In genomic region chr6:141526985-141527384, GRCh38 we compare ENCODE assay signal across 18 cellular contexts.
DNase-seq lines count a peak whose midpoint lies in the region; ATAC-seq and TF ChIP-seq lines count a peak whose summit lies in the region.
"Had no signal": no experiment of that assay in that cellular context is flagged by ENCODE, and none has a peak within 500 bp of the region (broad histone marks: within the 10 kb centered on the region; RNA-seq: fewer than 3 reads in every experiment).

No MANE protein-coding gene starts in this region.

- POLR2A ChIA-PET in GM10248 (lab: Yijun Ruan, JAX): no interaction called here

- H3K4me2 ChIP-seq in hepatocyte: no peak overlapping the region
- H3K4me2 ChIP-seq in osteoblast (ENCODE audit: insufficient read depth, low read length): no peak overlapping the region
- H3K4me2 ChIP-seq: A549 had no signal

- H3K27me3 ChIP-seq in hepatocyte: no peaks in the 10 kb centered on the region
- H3K27me3 ChIP-seq in osteoblast (ENCODE audit: insufficient read depth, low read length): no peaks in the 10 kb centered on the region

- ATAC-seq in HG02870 (IDR thresholded peaks at IDR 0.05; ENCODE audit: unreplicated experiment): no peak
- ATAC-seq: A549, GM12878, HCT116 had no signal

- DNase-seq in HuH-7.5 (ENCODE audit: low spot score) (peak; percentile 8), hepatocyte (ENCODE audit: low spot score) (peak; percentile 6), osteoblast (ENCODE audit: insufficient read length, low spot score, missing footprints) (no peak), GM10248 (ENCODE audit: extremely low spot score) (no peak), A172 (ENCODE audit: low spot score) (no peak)
- DNase-seq: AML-193; Caco-2; CD4-positive, alpha-beta T cell; DMS79 treated with DMSO at 0.1 percent for 48 hours; GF-D8; GOT3; H7; HFFc6 had no signal

- H3K9me3 ChIP-seq in hepatocyte (ENCODE audit: low read depth) (peaks cover 4% of the 10 kb centered on the region), osteoblast (ENCODE audit: low read depth, low read length) (peaks cover 6% of the 10 kb centered on the region)
- H3K9me3 ChIP-seq: A549, Caco-2 had no signal

- no peaks in the 10 kb centered on the region for H3K9me2 ChIP-seq in hepatocyte (replicated peaks; ENCODE audit: insufficient read depth)

- TF ChIP-seq CTCF in hepatocyte (IDR thresholded peaks at IDR 0.05; ENCODE audit: poor library complexity) (no peak), osteoblast (IDR thresholded peaks at IDR 0.05; ENCODE audit: extremely low read depth, low read depth, low read length) (no peak), GM10248 (IDR thresholded peaks at IDR 0.05; ENCODE audit: control extremely low read depth, extremely low read depth, low read depth, missing control alignments) (no peak)

- H3K36me3 ChIP-seq in hepatocyte (replicated peaks; ENCODE audit: insufficient read depth, low read depth): no peaks in the 10 kb centered on the region
- H3K36me3 ChIP-seq in osteoblast (ENCODE audit: insufficient read depth, low read length): no peaks in the 10 kb centered on the region

- 63% methylated on average over 6 of the region's 6 CpGs for WGBS in hepatocyte (ENCODE audit: low lambda C conversion rate, missing lambda C conversion rate)

- no peaks in the 10 kb centered on the region for H4K20me1 ChIP-seq in hepatocyte (ENCODE audit: insufficient read depth, poor library complexity, severe bottlenecking)
- no peaks in the 10 kb centered on the region for H4K20me1 ChIP-seq in osteoblast (ENCODE audit: insufficient read depth, low read length)

- H3K79me2 ChIP-seq in hepatocyte (no peaks in the 10 kb centered on the region), osteoblast (ENCODE audit: insufficient read depth, low read length) (no peaks in the 10 kb centered on the region)

- no peaks in the 10 kb centered on the region for H3K4me1 ChIP-seq in hepatocyte (ENCODE audit: insufficient read depth)
- H3K4me1 ChIP-seq in osteoblast (ENCODE audit: insufficient read depth, low read length): no peaks in the 10 kb centered on the region
- H3K4me1 ChIP-seq: A549, Caco-2 had no signal

- no peak overlapping the region for H2AFZ ChIP-seq in hepatocyte
- H2AFZ ChIP-seq in osteoblast (ENCODE audit: low read length): peak overlapping the region; percentile 30

- no peak overlapping the region for H3K27ac ChIP-seq in hepatocyte
- H3K27ac ChIP-seq in osteoblast (ENCODE audit: low read depth, low read length): no peak overlapping the region
- H3K27ac ChIP-seq: A549, C4-2B had no signal

- CTCF ChIA-PET in GM10248 (lab: Yijun Ruan, JAX): interaction anchor here (0.8 kb wide), 1 partner anchor 9 kb away, joined by 3 read pairs; no protein-coding TSS in a partner anchor

- H3K4me3 ChIP-seq in hepatocyte (no peak overlapping the region), osteoblast (ENCODE audit: insufficient read depth, low read length) (no peak overlapping the region)
- H3K4me3 ChIP-seq: A549, GM12878 had no signal

Comparison
In these comparisons a context has a peak if more than half of its experiments do, and no peak if none do; other contexts are left out.
1. DNase-seq: peak in HuH-7.5 (single experiment) and hepatocyte (single experiment); none in osteoblast (single experiment), GM10248 (single experiment) and A172 (single experiment).